Comparison of ENCODE assay signal across 19 cellular contexts in the genomic region with DNA sequence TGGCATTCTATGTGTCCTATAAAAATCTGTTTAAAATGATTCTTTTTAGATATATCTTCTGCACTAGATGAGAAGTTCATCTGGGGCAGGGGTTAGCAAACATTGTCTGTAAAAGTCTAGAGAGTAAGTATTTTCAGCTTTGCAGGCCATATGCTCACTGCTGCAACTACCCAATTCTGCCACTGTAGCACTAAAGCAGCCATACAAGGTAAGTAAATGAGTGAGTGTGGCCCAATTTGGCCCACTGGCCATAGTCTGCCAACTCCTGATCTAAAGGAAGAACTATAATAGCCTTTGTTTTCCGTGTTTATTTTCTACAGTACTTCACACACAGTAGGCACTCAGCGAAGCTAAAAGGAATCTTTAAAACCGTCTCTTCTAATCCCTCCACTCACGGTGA.
"Had no signal": no experiment of that assay in that cellular context is flagged by ENCODE, and none has a peak within 500 bp of the region (broad histone marks: within the 10 kb centered on the region; RNA-seq: fewer than 3 reads in every experiment).

No MANE protein-coding gene starts in this region.

- H3K36me3 ChIP-seq: gastrocnemius medialis had no signal

- H3K27ac ChIP-seq: epithelial cell of prostate, gastrocnemius medialis, spleen, testis, transverse colon had no signal

- H3K4me1 ChIP-seq: testis had no signal

- H3K9me3 Mint-ChIP-seq: activated B cell treated with CpG ODN at 0.5 μM for 24 hours; activated naive CD8-positive, alpha-beta T cell treated with anti-CD3 and anti-CD28 coated beads, Interleukin-2, amount 50 U/mL, for 24 hours; activated T-cell treated with anti-CD3 and anti-CD28 coated beads, Interleukin-2, amount 50 U/mL, for 4 hours; activated T-helper 17 cell treated with anti-CD3 and anti-CD28 coated beads, Interleukin-2, amount 50 U/mL, for 72 hours; T-cell had no signal

- H3K27me3 Mint-ChIP-seq: activated B cell treated with CpG ODN at 0.5 μM for 24 hours; activated CD8-positive, alpha-beta T cell treated with anti-CD3 and anti-CD28 coated beads for 36 hours; activated naive CD8-positive, alpha-beta T cell treated with anti-CD3 and anti-CD28 coated beads, Interleukin-2, amount 50 U/mL, for 24 hours; activated T-helper 17 cell treated with anti-CD3 and anti-CD28 coated beads, Interleukin-2, amount 50 U/mL, for 72 hours; naive thymus-derived CD4-positive, alpha-beta T cell; T-cell had no signal

- H3K27ac Mint-ChIP-seq: activated B cell treated with CpG ODN at 0.5 μM for 24 hours; activated CD8-positive, alpha-beta T cell treated with anti-CD3 and anti-CD28 coated beads for 36 hours; activated T-helper 17 cell treated with anti-CD3 and anti-CD28 coated beads, Interleukin-2, amount 50 U/mL, for 72 hours; endodermal cell; naive thymus-derived CD4-positive, alpha-beta T cell; T-cell; T-helper 2 cell treated with Interferon-gamma antibody and Interleukin-4, amounts not matched to agents 5 μg/mL and 100 μg/mL, for 36 hours had no signal

- DNase-seq: activated B cell treated with CpG ODN at 0.5 μM for 24 hours, cortex of kidney, endodermal cell, gastrocnemius medialis, glutamatergic neuron, islet precursor cell, left cardiac atrium, right cardiac atrium, spleen had no signal

- H3K27me3 ChIP-seq: gastrocnemius medialis, spleen, testis, transverse colon had no signal

- H3K4me3 Mint-ChIP-seq: activated B cell treated with CpG ODN at 0.5 μM for 24 hours; activated CD8-positive, alpha-beta T cell treated with anti-CD3 and anti-CD28 coated beads for 36 hours; activated naive CD8-positive, alpha-beta T cell treated with anti-CD3 and anti-CD28 coated beads, Interleukin-2, amount 50 U/mL, for 24 hours; activated T-cell treated with anti-CD3 and anti-CD28 coated beads, Interleukin-2, amount 50 U/mL, for 4 hours; activated T-helper 17 cell treated with anti-CD3 and anti-CD28 coated beads, Interleukin-2, amount 50 U/mL, for 72 hours; endodermal cell; naive thymus-derived CD4-positive, alpha-beta T cell; T-cell; T-helper 2 cell treated with Interferon-gamma antibody and Interleukin-4, amounts not matched to agents 5 μg/mL and 100 μg/mL, for 36 hours had no signal

- ATAC-seq: activated CD8-positive, alpha-beta T cell treated with anti-CD3 and anti-CD28 coated beads for 36 hours; activated naive CD8-positive, alpha-beta T cell treated with anti-CD3 and anti-CD28 coated beads, Interleukin-2, amount 50 U/mL, for 24 hours; activated T-cell treated with anti-CD3 and anti-CD28 coated beads, Interleukin-2, amount 50 U/mL, for 4 hours; activated T-helper 17 cell treated with anti-CD3 and anti-CD28 coated beads, Interleukin-2, amount 50 U/mL, for 72 hours; gastrocnemius medialis; left cardiac atrium; right cardiac atrium; T-cell had no signal

- H3K4me3 ChIP-seq: gastrocnemius medialis, spleen, testis, transverse colon had no signal

- H3K9me3 ChIP-seq: gastrocnemius medialis, spleen, testis, transverse colon had no signal
